ENCODE assay signal across 20 cellular contexts in genomic region chr17:69188064-69188463, GRCh38. TPM values are rescaled to one million over a fixed set of nuclear protein-coding genes. Genes with fewer than 3 reads are reported as not detected.
DNase-seq lines count a peak whose midpoint lies in the region; ATAC-seq, FAIRE-seq and TF ChIP-seq lines count a peak whose summit lies in the region.
"Had no signal": no experiment of that assay in that cellular context is flagged by ENCODE, and none has a peak within 500 bp of the region (broad histone marks: within the 10 kb centered on the region; RNA-seq: fewer than 3 reads in every experiment).

No MANE protein-coding gene starts in this region.

- RAD21 ChIA-PET in GM12878 (lab: Charles Lee; ENCODE audit: unreplicated experiment): no interaction called here

- no peak overlapping the region for H3K27ac Mint-ChIP-seq in endodermal cell
- H3K27ac Mint-ChIP-seq: CD4-positive, alpha-beta memory T cell; GM23338 had no signal

- H4K20me1 ChIP-seq in GM12878 (ENCODE audit: control insufficient read depth, insufficient read depth): no peaks in the 10 kb centered on the region
- H4K20me1 ChIP-seq in neural cell (ENCODE audit: insufficient read depth): no peaks in the 10 kb centered on the region

- H3K9me3 Mint-ChIP-seq in endodermal cell: no peaks in the 10 kb centered on the region
- H3K9me3 Mint-ChIP-seq: CD4-positive, alpha-beta memory T cell; GM23338 had no signal

- H3K4me3 Mint-ChIP-seq in endodermal cell: no peak overlapping the region
- H3K4me3 Mint-ChIP-seq: CD4-positive, alpha-beta memory T cell; GM23338 had no signal

- no peaks in the 10 kb centered on the region for H3F3A ChIP-seq in neural cell (ENCODE audit: insufficient read depth, low read length, poor library complexity, severe bottlenecking)

- POLR2A ChIA-PET in GM12878 (lab: Charles Lee): no interaction called here

- H3K36me3 ChIP-seq in GM12878 (ENCODE audit: control insufficient read depth in 2 of 2, insufficient read depth in 2 of 2, low read length in 1 of 2) (no peaks in the 10 kb centered on the region), endodermal cell (ENCODE audit: control insufficient read depth, insufficient read depth, low read length) (no peaks in the 10 kb centered on the region), neural cell (ENCODE audit: insufficient read depth, low read length) (no peaks in the 10 kb centered on the region)
- H3K36me3 ChIP-seq: HAP-1 had no signal

- no peak for FAIRE-seq in GM12878 (lab: Jason Lieb, UNC)
- FAIRE-seq: G401.6, H54 had no signal

- H2AFZ ChIP-seq in GM12878 (ENCODE audit: control insufficient read depth, low read depth, low read length): no peak overlapping the region
- no peak overlapping the region for H2AFZ ChIP-seq in neural cell (ENCODE audit: low read depth, low read length)
- H2AFZ ChIP-seq: GM23338 had no signal

- in situ Hi-C loops in GM12878 (cut with MboI): no loop called here

- TF ChIP-seq EP300 in GM12878 (IDR thresholded peaks at IDR 0.05; ENCODE audit: borderline replicate concordance in 1 of 2, control insufficient read depth in 1 of 2, low read depth in 2 of 2, low read length in 2 of 2) (no peak), neural cell (conservative IDR thresholded peaks at IDR 0.05; ENCODE audit: poor library complexity, severe bottlenecking) (no peak)

- H3K4me3 ChIP-seq in GM12878: no peak overlapping the region
- no peak overlapping the region for H3K4me3 ChIP-seq in endodermal cell (ENCODE audit: low read length)
- no peak overlapping the region for H3K4me3 ChIP-seq in neural cell (ENCODE audit: low read length)
- H3K4me3 ChIP-seq: A549, GM23338, HAP-1 had no signal

- no peaks in the 10 kb centered on the region for H3K36me3 Mint-ChIP-seq in endodermal cell (ENCODE audit: low read depth)

- H3K27me3 ChIP-seq in GM12878 (replicated peaks in 1 of 2; ENCODE audit: control insufficient read depth in 2 of 2, insufficient read depth in 2 of 2, low read length in 1 of 2) (no peaks in the 10 kb centered on the region), endodermal cell (ENCODE audit: control insufficient read depth, insufficient read depth, low read length, poor library complexity, severe bottlenecking) (no peaks in the 10 kb centered on the region), neural cell (ENCODE audit: insufficient read depth, low read depth, low read length) (no peaks in the 10 kb centered on the region)

- H3K4me1 Mint-ChIP-seq in endodermal cell: peaks cover 2% of the 10 kb centered on the region
- H3K4me1 Mint-ChIP-seq: CD4-positive, alpha-beta memory T cell; GM23338 had no signal

- H3K4me1 ChIP-seq in GM12878 (ENCODE audit: control insufficient read depth, insufficient read depth, low read length) (no peaks in the 10 kb centered on the region), endodermal cell (ENCODE audit: control insufficient read depth, insufficient read depth, low read length) (no peaks in the 10 kb centered on the region)
- H3K4me1 ChIP-seq: A549, Caco-2, HAP-1 had no signal

- no peaks in the 10 kb centered on the region for H3K27me3 Mint-ChIP-seq in endodermal cell (ENCODE audit: insufficient read depth)

- H3K79me2 ChIP-seq in GM12878 (ENCODE audit: control insufficient read depth, insufficient read depth, low read length) (no peaks in the 10 kb centered on the region), neural cell (replicated peaks; ENCODE audit: insufficient read depth, low read length) (no peaks in the 10 kb centered on the region)

- no peak for TF ChIP-seq CTCF in GM12878 (IDR thresholded peaks at IDR 0.05 in 2 of 3, conservative IDR thresholded peaks at IDR 0.05 in 1 of 3; ENCODE audit: control insufficient read depth in 2 of 3, extremely low read depth in 1 of 3, insufficient read depth in 1 of 3, low read depth in 3 of 3, low read length in 3 of 3)
- no peak for TF ChIP-seq CTCF in endodermal cell (conservative IDR thresholded peaks at IDR 0.05)
- no peak for TF ChIP-seq CTCF in neural cell (IDR thresholded peaks at IDR 0.05; ENCODE audit: poor library complexity, severe bottlenecking)

- H3K9me2 ChIP-seq in neural cell (ENCODE audit: insufficient read depth, low read length): no peaks in the 10 kb centered on the region

- intact Hi-C loops in GM12878 (cut with micrococcal nuclease; ENCODE audit: unreplicated experiment): no loop called here

- peak; percentile 12 for DNase-seq in COLO829 (ENCODE audit: low spot score)
- DNase-seq in GM12878 (ENCODE audit: low read depth, low spot score): no peak
- DNase-seq in endodermal cell: no peak
- no peak for DNase-seq in NCI-H1436 treated with DMSO at 0.1 percent for 48 hours (lab: John Stamatoyannopoulos, UW)
- DNase-seq in putamen (ENCODE audit: low spot score): no peak
- DNase-seq in AG08396 (ENCODE audit: low spot score): no peak
- DNase-seq: 8988T; ACHN; C1 segment of cervical spinal cord; Caco-2; CD4-positive, alpha-beta memory T cell; DMS153; DND-41 had no signal

- WGBS in GM12878 (ENCODE audit: insufficient coverage, insufficient replicate concordance, low lambda C conversion rate, missing lambda C conversion rate): 43% methylated on average over 1 of the region's 1 CpG
- 60 to 86% methylated on average over 1 of the region's 1 CpG for WGBS in endodermal cell (ENCODE audit: insufficient coverage in 1 of 2, insufficient read length in 1 of 2), 2 experiments

- TF ChIP-seq RAD21 in GM12878 (IDR thresholded peaks at IDR 0.05; ENCODE audit: insufficient read depth, low read depth, low read length): no peak
- no peak for TF ChIP-seq RAD21 in neural cell (conservative IDR thresholded peaks at IDR 0.05)

- H3K9me3 ChIP-seq in GM12878 (replicated peaks; ENCODE audit: control insufficient read depth, insufficient read depth, low read length): no peaks in the 10 kb centered on the region
- no peaks in the 10 kb centered on the region for H3K9me3 ChIP-seq in endodermal cell (ENCODE audit: control insufficient read depth, low read length)
- H3K9me3 ChIP-seq in neural cell (ENCODE audit: low read length): no peaks in the 10 kb centered on the region
- H3K9me3 ChIP-seq: A549, Caco-2, HAP-1 had no signal

- CTCF ChIA-PET in GM12878 (lab: Yijun Ruan, JAX): interaction anchor here (1.2 kb wide), 1 partner anchor 119 kb away, joined by 3 read pairs; no protein-coding TSS in a partner anchor

- H3K4me2 ChIP-seq in GM12878 (ENCODE audit: control insufficient read depth, insufficient read depth) (no peak overlapping the region), neural cell (ENCODE audit: low read length) (no peak overlapping the region)
- H3K4me2 ChIP-seq: A549, GM23338 had no signal

- ATAC-seq in GM12878: no peak
- no peak for ATAC-seq in HG03135 (IDR thresholded peaks at IDR 0.05; ENCODE audit: unreplicated experiment)
- ATAC-seq: A549, GM23338 had no signal

- H3K27ac ChIP-seq in GM12878 (ENCODE audit: control insufficient read depth, insufficient read depth): no peak overlapping the region
- H3K27ac ChIP-seq in endodermal cell (ENCODE audit: low read depth, low read length): peak overlapping the region; percentile 47
- peak overlapping the region; percentile 65 for H3K27ac ChIP-seq in neural cell (ENCODE audit: low read length)
- H3K27ac ChIP-seq: A549 had no signal

- H3K9ac ChIP-seq in GM12878 (ENCODE audit: control insufficient read depth, insufficient read depth, low read length) (no peak overlapping the region), endodermal cell (ENCODE audit: extremely low read depth, low read length, poor library complexity, severe bottlenecking) (no peak overlapping the region), neural cell (ENCODE audit: low read length) (no peak overlapping the region)

- SMC1A ChIA-PET in GM12878 (lab: Charles Lee; ENCODE audit: uncharacterized antibody, unreplicated experiment): interaction anchor here (1.1 to 1.7 kb wide), 7 partner anchors 9 to 393 kb away, joined by 3 to 4 read pairs (median 3); no protein-coding TSS in a partner anchor

- no peak for TF ChIP-seq POLR2A in GM12878 (IDR thresholded peaks at IDR 0.05; ENCODE audit: low read depth, low read length)

- BruUV-seq in GM12878 (replicated peaks; lab: Mats Ljungman, UMichigan): no TSS peak

RNA-seq across cellular contexts. Expression of gene ABCA10, which starts 40.6 kb away (rescaled TPM):
- total RNA-seq in GM12878 (2013; cell fraction: nucleolus; rRNA removed): 23.0 and 23.8 TPM in 2 replicates
- 0.85 and 2.7 TPM in 2 replicates for total RNA-seq in GM12878 (2014; rRNA removed)
- 1.4 and 1.6 TPM in 2 replicates for total RNA-seq in GM12878 (2014; rRNA removed; fragmentation: Illumina TruSeq; extraction: Trizol)
- 0.82 and 1.2 TPM in 2 replicates for total RNA-seq in GM12878 (2021)
- polyA plus RNA-seq in GM12878 (2011; ENCODE audit: low read depth): 0.68 TPM
- 3.0 and 4.5 TPM in 2 replicates for polyA plus RNA-seq in GM12878 (2011; rRNA removed)
- polyA plus RNA-seq in GM12878 (2011; cell fraction: cytosol; rRNA removed): 0.57 and 0.63 TPM in 2 replicates
- 6.4 and 7.8 TPM in 2 replicates for polyA plus RNA-seq in GM12878 (2011; cell fraction: nucleus; rRNA removed)
- 1.3 and 2.0 TPM in 2 replicates for polyA plus RNA-seq in GM12878 (2012)
- 1.2 and 1.3 TPM in 2 replicates for polyA plus RNA-seq in GM12878 (2014; fragmentation: Illumina TruSeq; extraction: Trizol)
- under 1 TPM; 0.50 to 0.77 TPM for polyA plus RNA-seq in GM12878 (2014; fragmentation: Nextera tagmentation; extraction: Ambion mirVana)
- polyA plus RNA-seq in GM12878 (2014; rRNA removed): 0.98 and 1.2 TPM in 2 replicates
- under 1 TPM; 0.33 to 0.66 TPM for polyA plus RNA-seq in GM12878 (2016; fragmentation: Nextera tagmentation; extraction: Ambion mirVana)
- 2.8 and 3.6 TPM in 2 replicates for polyA minus RNA-seq in GM12878 (2011; rRNA and poly(A)+ RNA removed)
- polyA minus RNA-seq in GM12878 (2011; cell fraction: cytosol; rRNA and poly(A)+ RNA removed): 0.31 TPM in 1 of 2 replicates, not detected in the other
- polyA minus RNA-seq in GM12878 (2011; cell fraction: nucleus; rRNA and poly(A)+ RNA removed): 5.9 and 7.1 TPM in 2 replicates
- not detected for total RNA-seq in endodermal cell
- polyA plus RNA-seq in endodermal cell (2013, experiment 1 of 2): 0.14 TPM
- 0.25 TPM for polyA plus RNA-seq in endodermal cell (2013, experiment 2 of 2)
- 9.9 and 15.3 TPM in 2 replicates for polyA plus RNA-seq in neural cell
- polyA minus RNA-seq in neural cell: 5.4 and 6.1 TPM in 2 replicates
- total RNA-seq: Caco-2, GM23338 had no signal
- polyA plus RNA-seq: CD4-positive, alpha-beta memory T cell; GM23338 had no signal

RNA-seq across cellular contexts. Expression of gene ABCA6, which starts 46.4 kb away (rescaled TPM):
- total RNA-seq in GM12878 (2013; cell fraction: nucleolus; rRNA removed): 81.0 and 84.3 TPM in 2 replicates
- 15.6 and 18.1 TPM in 2 replicates for total RNA-seq in GM12878 (2014; rRNA removed)
- 19.5 and 21.4 TPM in 2 replicates for total RNA-seq in GM12878 (2014; rRNA removed; fragmentation: Illumina TruSeq; extraction: Trizol)
- 13.7 and 14.3 TPM in 2 replicates for total RNA-seq in GM12878 (2021)
- 3.5 TPM for polyA plus RNA-seq in GM12878 (2011; ENCODE audit: low read depth)
- polyA plus RNA-seq in GM12878 (2011; rRNA removed): 36.9 and 53.4 TPM in 2 replicates
- 14.2 and 15.0 TPM in 2 replicates for polyA plus RNA-seq in GM12878 (2011; cell fraction: cytosol; rRNA removed)
- 53.3 and 57.0 TPM in 2 replicates for polyA plus RNA-seq in GM12878 (2011; cell fraction: nucleus; rRNA removed)
- 4.8 and 7.9 TPM in 2 replicates for polyA plus RNA-seq in GM12878 (2012)
- 15.6 and 18.6 TPM in 2 replicates for polyA plus RNA-seq in GM12878 (2014; fragmentation: Illumina TruSeq; extraction: Trizol)
- 10 to 100 TPM in 1 of 2 experiments, 1 to 10 TPM in 1; 9.0 to 10.1 TPM for polyA plus RNA-seq in GM12878 (2014; fragmentation: Nextera tagmentation; extraction: Ambion mirVana)
- 7.6 and 11.5 TPM in 2 replicates for polyA plus RNA-seq in GM12878 (2014; rRNA removed)
- polyA plus RNA-seq in GM12878 (2016; fragmentation: Nextera tagmentation; extraction: Ambion mirVana): 1 to 10 TPM; 6.8 to 7.0 TPM
- 41.5 and 47.3 TPM in 2 replicates for polyA minus RNA-seq in GM12878 (2011; rRNA and poly(A)+ RNA removed)
- 10.6 and 16.2 TPM in 2 replicates for polyA minus RNA-seq in GM12878 (2011; cell fraction: cytosol; rRNA and poly(A)+ RNA removed)
- polyA minus RNA-seq in GM12878 (2011; cell fraction: nucleus; rRNA and poly(A)+ RNA removed): 55.2 and 78.9 TPM in 2 replicates
- total RNA-seq in endodermal cell: not detected
- not detected for polyA plus RNA-seq in endodermal cell (2013, experiment 1 of 2)
- not detected for polyA plus RNA-seq in endodermal cell (2013, experiment 2 of 2)
- polyA plus RNA-seq in neural cell: 1.6 TPM in 2 replicates
- polyA minus RNA-seq in neural cell: 3.2 and 3.5 TPM in 2 replicates
- total RNA-seq: GM23338 had no signal
- polyA plus RNA-seq: CD4-positive, alpha-beta memory T cell; GM23338 had no signal

Comparison
In these comparisons a context has a peak if more than half of its experiments do, and no peak if none do; other contexts are left out.
1. RNA of gene ABCA6, which starts 46.4 kb away (total RNA-seq): 13.7 to 84.3 TPM in GM12878; not detected in endodermal cell; every median in the first group is over 10 times any median in the second.